25 cellular contexts compared by ENCODE assay signal in genomic region chr12:111166779-111167540, GRCh38.
DNase-seq lines count a peak whose midpoint lies in the region; ATAC-seq, FAIRE-seq and TF ChIP-seq lines count a peak whose summit lies in the region.
"Had no signal": no experiment of that assay in that cellular context is flagged by ENCODE, and none has a peak within 500 bp of the region (broad histone marks: within the 10 kb centered on the region; RNA-seq: fewer than 3 reads in every experiment).

No MANE protein-coding gene starts in this region.

- no peak overlapping the region for H3K27ac Mint-ChIP-seq in Calu3 (ENCODE audit: unreplicated experiment)
- H3K27ac Mint-ChIP-seq: nephron progenitor cell, T-helper 17 cell had no signal

- FAIRE-seq in HepG2 (lab: Jason Lieb, UNC): no peak
- FAIRE-seq: A549, GM18507 had no signal

- no peaks in the 10 kb centered on the region for H3K36me3 Mint-ChIP-seq in Calu3 (ENCODE audit: insufficient read depth, unreplicated experiment)

- H3K9me3 ChIP-seq in liver (ENCODE audit: control insufficient read depth in 4 of 4, low read length in 3 of 4) (no peaks in the 10 kb centered on the region), HepG2 (ENCODE audit: low read length) (no peaks in the 10 kb centered on the region)
- H3K9me3 ChIP-seq: A549, BLaER1, gastroesophageal sphincter, uterus had no signal

- H3K36me3 ChIP-seq in liver (ENCODE audit: control insufficient read depth in 4 of 4, insufficient read depth in 3 of 4, low read depth in 1 of 4, low read length in 3 of 4) (peaks cover 0 to 24% (median 3%) of the 10 kb centered on the region in 4 donors), HepG2 (replicated peaks in 1 of 2; ENCODE audit: control insufficient read depth in 1 of 2, insufficient read depth in 2 of 2, low read length in 2 of 2) (no peaks in the 10 kb centered on the region)
- H3K36me3 ChIP-seq: BLaER1, gastroesophageal sphincter, uterus had no signal

- TF ChIP-seq POLR2A in HepG2 (IDR thresholded peaks at IDR 0.05; ENCODE audit: insufficient read depth in 1 of 2, low read depth in 2 of 2, low read length in 2 of 2) (no peak), lower leg skin (IDR thresholded peaks at IDR 0.05) (no peak)

- H3K4me1 Mint-ChIP-seq in Calu3 (ENCODE audit: low read depth, unreplicated experiment): no peaks in the 10 kb centered on the region
- H3K4me1 Mint-ChIP-seq: nephron progenitor cell had no signal

- H3K4me3 ChIP-seq in liver (ENCODE audit: low read depth in 1 of 3, low read length in 3 of 3): no peak overlapping the region
- H3K4me3 ChIP-seq in HepG2 (replicated peaks in 1 of 3; ENCODE audit: insufficient read depth in 1 of 3, low read depth in 2 of 3, low read length in 3 of 3): no peak overlapping the region
- no peak overlapping the region for H3K4me3 ChIP-seq in fibroblast of the aortic adventitia (ENCODE audit: low read depth, low read length)
- H3K4me3 ChIP-seq in lower leg skin (ENCODE audit: low read depth, poor library complexity, severe bottlenecking): no peak overlapping the region
- H3K4me3 ChIP-seq: A549, BLaER1, gastroesophageal sphincter, uterus had no signal

- H3K27me3 ChIP-seq in liver (ENCODE audit: control insufficient read depth in 4 of 4, insufficient read depth in 4 of 4, low read length in 3 of 4): no peaks in the 10 kb centered on the region
- peaks cover 7 to 25% of the 10 kb centered on the region in 2 experiments; a peak in 4 of 5 replicates for H3K27me3 ChIP-seq in HepG2 (ENCODE audit: control insufficient read depth in 1 of 2, insufficient read depth in 2 of 2, low read length in 2 of 2)
- H3K27me3 ChIP-seq: BLaER1, uterus had no signal

- no peak overlapping the region for H3K4me2 ChIP-seq in HepG2 (ENCODE audit: low read depth, low read length)
- H3K4me2 ChIP-seq: A549, BLaER1 had no signal

- H4K20me1 ChIP-seq in HepG2 (ENCODE audit: insufficient read depth, low read length): no peaks in the 10 kb centered on the region
- H4K20me1 ChIP-seq: BLaER1 had no signal

- H3K27ac ChIP-seq in liver (ENCODE audit: low read depth in 1 of 2, low read length in 2 of 2): no peak overlapping the region
- H3K27ac ChIP-seq in HepG2 (ENCODE audit: extremely low read length, insufficient read depth, low read length): no peak overlapping the region
- H3K27ac ChIP-seq: A549, BLaER1, gastroesophageal sphincter, uterus, VCaP had no signal

- CTCF ChIA-PET in HepG2 (lab: Yijun Ruan, JAX; ENCODE audit: low intra/inter-chr PET ratio, low total read pairs): no interaction called here
- CTCF ChIA-PET in Calu3 (lab: Charles Lee): no interaction called here

- no peaks in the 10 kb centered on the region for H3K79me2 ChIP-seq in HepG2 (ENCODE audit: insufficient read depth, low read length)

- no peaks in the 10 kb centered on the region for H3K9me3 Mint-ChIP-seq in Calu3 (ENCODE audit: low read depth, unreplicated experiment)
- H3K9me3 Mint-ChIP-seq: nephron progenitor cell had no signal

- H3K27me3 Mint-ChIP-seq in Calu3 (ENCODE audit: unreplicated experiment): peaks cover 100% of the 10 kb centered on the region

- in situ Hi-C loops in HepG2 (cut with HindIII; ENCODE audit: extremely low pct_ligation_motif_present, low pct_unique_long_range_greater_than_20kb): no loop called here

- TF ChIP-seq CTCF in liver (IDR thresholded peaks at IDR 0.05; ENCODE audit: low read depth, low read length, missing input control) (no peak), HepG2 (CRISPR knock-in tag; IDR thresholded peaks at IDR 0.05) (no peak), fibroblast of the aortic adventitia (IDR thresholded peaks at IDR 0.05; ENCODE audit: insufficient read depth, low read length) (no peak), Calu3 (IDR thresholded peaks at IDR 0.05; ENCODE audit: unreplicated experiment) (no peak), lower leg skin (IDR thresholded peaks at IDR 0.05) (no peak)

- H3K9ac ChIP-seq in liver (ENCODE audit: low read depth in 1 of 2, low read length in 2 of 2) (no peak overlapping the region), HepG2 (ENCODE audit: insufficient read depth, low read depth, low read length) (no peak overlapping the region)
- H3K9ac ChIP-seq: BLaER1 had no signal

- H2AFZ ChIP-seq in HepG2 (ENCODE audit: low read length): no peak overlapping the region

- H3K4me1 ChIP-seq in liver (ENCODE audit: control insufficient read depth in 4 of 4, insufficient read depth in 4 of 4, low read length in 3 of 4): peaks cover 3 to 10% (median 7%) of the 10 kb centered on the region in 4 donors
- no peaks in the 10 kb centered on the region for H3K4me1 ChIP-seq in HepG2 (ENCODE audit: insufficient read depth, low read length)
- H3K4me1 ChIP-seq: A549, gastroesophageal sphincter, uterus had no signal

- POLR2A ChIA-PET in HepG2 (lab: Yijun Ruan, JAX): no interaction called here

- TF ChIP-seq EP300 in HepG2 (IDR thresholded peaks at IDR 0.05; ENCODE audit: low read depth in 2 of 2, low read length in 2 of 2) (no peak), HepG2 (CRISPR knock-in tag; IDR thresholded peaks at IDR 0.05; ENCODE audit: borderline replicate concordance) (no peak)

- no TSS peak for BruUV-seq in HepG2 (replicated peaks; lab: Mats Ljungman, UMichigan)
- no TSS peak for BruUV-seq in Calu3 (replicated peaks; lab: Mats Ljungman, UMichigan)

- ATAC-seq in HepG2 (no peak), GM18858 (IDR thresholded peaks at IDR 0.05; ENCODE audit: unreplicated experiment) (no peak), HG03432 (IDR thresholded peaks at IDR 0.05; ENCODE audit: unreplicated experiment) (no peak)
- ATAC-seq: gastroesophageal sphincter, T-helper 17 cell had no signal

- H3K4me3 Mint-ChIP-seq in Calu3 (ENCODE audit: low read depth, unreplicated experiment): no peak overlapping the region
- H3K4me3 Mint-ChIP-seq: nephron progenitor cell, T-helper 17 cell had no signal

- intact Hi-C loops in HepG2 (cut with micrococcal nuclease; ENCODE audit: unreplicated experiment): no loop called here
- intact Hi-C loops in Calu3 (cut with micrococcal nuclease; ENCODE audit: unreplicated experiment): no loop called here
- intact Hi-C loops in lower leg skin (cut with DNase I; ENCODE audit: low total_unique reads): no loop called here

- TF ChIP-seq RAD21 in liver (IDR thresholded peaks at IDR 0.05) (peak in 1 of 2 donors; percentile 18), HepG2 (CRISPR knock-in tag; IDR thresholded peaks at IDR 0.05) (no peak)

- no peak for DNase-seq in HepG2 (ENCODE audit: low spot score)
- peak; percentile 6 for DNase-seq in fibroblast of the aortic adventitia (ENCODE audit: low read depth)
- peak; percentile 45 for DNase-seq in mucosa of gallbladder (ENCODE audit: low spot score)
- DNase-seq in Calu3: no peak
- DNase-seq in lower leg skin (ENCODE audit: low spot score in 2 of 2): no peak
- DNase-seq: activated gamma-delta T cell treated with Interleukin-2 at 50 U/mL for 16 hours; amniotic stem cell; effector CD4-positive, alpha-beta T cell; kidney glomerular epithelial cell; midbrain; NCI-H1417; NCI-H2171; NCI-H774; nephron progenitor cell; SIG-M5; T-helper 17 cell had no signal

- 45% methylated on average over 22 of the region's 22 CpGs for WGBS in liver
- 26% methylated on average over 6 of the region's 22 CpGs for WGBS in HepG2 (ENCODE audit: low lambda C conversion rate)
- WGBS in lower leg skin, 2 donors: 60 to 68% methylated on average over 21 to 22 of the region's 22 CpGs

TF ChIP-seq in liver, 16 proteins besides CTCF, POLR2A, EP300 and RAD21 (continues in another document):
- TF ChIP-seq HNF4G (IDR thresholded peaks at IDR 0.05) (no peak), HNF4A (conservative IDR thresholded peaks at IDR 0.05) (no peak), RXRA (IDR thresholded peaks at IDR 0.05) (peak in 1 of 2 donors; percentile 21), NR2F2 (IDR thresholded peaks at IDR 0.05) (no peak), SP1 (IDR thresholded peaks at IDR 0.05) (no peak)

TF ChIP-seq in HepG2, 621 proteins besides CTCF, POLR2A, EP300 and RAD21 (continues in another document):
- TF ChIP-seq HNF4A (CRISPR knock-in tag; IDR thresholded peaks at IDR 0.05) (no peak), CHD4 (IDR thresholded peaks at IDR 0.05; ENCODE audit: borderline replicate concordance, low read length) (no peak), ZNF550 (CRISPR knock-in tag; IDR thresholded peaks at IDR 0.05; ENCODE audit: borderline replicate concordance) (no peak), ZNF513 (CRISPR knock-in tag; conservative IDR thresholded peaks at IDR 0.05) (no peak), ZNF615 (CRISPR knock-in tag; IDR thresholded peaks at IDR 0.05; ENCODE audit: borderline replicate concordance) (no peak)

Comparison
In these comparisons a context has a peak if more than half of its experiments do, and no peak if none do; other contexts are left out.
1. DNase-seq: peak in fibroblast of the aortic adventitia (single experiment) and mucosa of gallbladder (single experiment); none in HepG2 (single experiment), Calu3 (single experiment) and lower leg skin (0 of 2).